ENCODE assay signal across 32 cellular contexts in genomic region chr3:163971861-163972260, GRCh38.
"Had no signal": no experiment of that assay in that cellular context is flagged by ENCODE, and none has a peak within 500 bp of the region (broad histone marks: within the 10 kb centered on the region; RNA-seq: fewer than 3 reads in every experiment).

No MANE protein-coding gene starts in this region.

- H3K4me1 ChIP-seq: ascending aorta, heart right ventricle, left ventricle myocardium inferior, neural progenitor cell, parathyroid adenoma, stomach, thyroid gland, upper lobe of right lung had no signal

- H3K27ac Mint-ChIP-seq: activated CD4-positive, alpha-beta memory T cell treated with anti-CD3 and anti-CD28 coated beads for 36 hours; activated CD4-positive, alpha-beta T cell treated with anti-CD3 and anti-CD28 coated beads, Interleukin-2, amount 10 ng/mL, durations not matched to agents 24 days and 14 days; activated naive CD4-positive, alpha-beta T cell treated with anti-CD3 and anti-CD28 coated beads, Interleukin-2, amount 10 ng/mL, durations not matched to agents 7 days and 5 days; activated naive CD8-positive, alpha-beta T cell treated with anti-CD3 and anti-CD28 coated beads, Interleukin-2, amount 10 ng/mL, durations not matched to agents 7 days and 5 days; brain; effector memory CD8-positive, alpha-beta T cell; natural killer cell; neural progenitor cell; stimulated activated naive B cell treated with anti-CD40 and anti-IgM and Interleukin-4, amounts not matched to agents 10 μg/mL and 1 μg/mL and 100 μg/mL, for 72 hours had no signal

- H3K27ac ChIP-seq: ascending aorta, heart right ventricle, left ventricle myocardium inferior, neural progenitor cell, parathyroid adenoma, stomach, thyroid gland, upper lobe of right lung, WERI-Rb-1 had no signal

- H3K27me3 Mint-ChIP-seq: activated CD4-positive, alpha-beta memory T cell treated with anti-CD3 and anti-CD28 coated beads for 36 hours; activated CD4-positive, alpha-beta T cell treated with anti-CD3 and anti-CD28 coated beads, Interleukin-2, amount 10 ng/mL, durations not matched to agents 24 days and 14 days; activated naive CD4-positive, alpha-beta T cell treated with anti-CD3 and anti-CD28 coated beads, Interleukin-2, amount 10 ng/mL, durations not matched to agents 7 days and 5 days; activated naive CD8-positive, alpha-beta T cell treated with anti-CD3 and anti-CD28 coated beads, Interleukin-2, amount 10 ng/mL, durations not matched to agents 7 days and 5 days; brain; effector memory CD8-positive, alpha-beta T cell; stimulated activated naive B cell treated with anti-CD40 and anti-IgM and Interleukin-4, amounts not matched to agents 10 μg/mL and 1 μg/mL and 100 μg/mL, for 72 hours had no signal

- H3K9me3 Mint-ChIP-seq: neural progenitor cell had no signal

- H3K4me3 ChIP-seq: ascending aorta, heart right ventricle, left ventricle myocardium inferior, lung, neural progenitor cell, stomach, thyroid gland, upper lobe of right lung had no signal

- H3K4me1 Mint-ChIP-seq: activated CD4-positive, alpha-beta T cell treated with anti-CD3 and anti-CD28 coated beads, Interleukin-2, amount 10 ng/mL, durations not matched to agents 24 days and 14 days; activated naive CD4-positive, alpha-beta T cell treated with anti-CD3 and anti-CD28 coated beads, Interleukin-2, amount 10 ng/mL, durations not matched to agents 7 days and 5 days; activated naive CD8-positive, alpha-beta T cell treated with anti-CD3 and anti-CD28 coated beads, Interleukin-2, amount 10 ng/mL, durations not matched to agents 7 days and 5 days; brain; natural killer cell; neural progenitor cell; stimulated activated naive B cell treated with anti-CD40 and anti-IgM and Interleukin-4, amounts not matched to agents 10 μg/mL and 1 μg/mL and 100 μg/mL, for 72 hours had no signal

- H3K27me3 ChIP-seq: ascending aorta, heart right ventricle, neural progenitor cell, stomach, thyroid gland, upper lobe of right lung had no signal

- H3K36me3 Mint-ChIP-seq: activated CD4-positive, alpha-beta memory T cell treated with anti-CD3 and anti-CD28 coated beads for 36 hours; activated naive CD4-positive, alpha-beta T cell treated with anti-CD3 and anti-CD28 coated beads, Interleukin-2, amount 10 ng/mL, durations not matched to agents 7 days and 5 days; activated naive CD8-positive, alpha-beta T cell treated with anti-CD3 and anti-CD28 coated beads, Interleukin-2, amount 10 ng/mL, durations not matched to agents 7 days and 5 days; brain; natural killer cell; neural progenitor cell; stimulated activated naive B cell treated with anti-CD40 and anti-IgM and Interleukin-4, amounts not matched to agents 10 μg/mL and 1 μg/mL and 100 μg/mL, for 72 hours had no signal

- H3K36me3 ChIP-seq: ascending aorta, heart right ventricle, left ventricle myocardium inferior, neural progenitor cell, stomach, thyroid gland, upper lobe of right lung, WERI-Rb-1 had no signal

- H3K9me3 ChIP-seq: ascending aorta, left ventricle myocardium inferior, stomach, thyroid gland, upper lobe of right lung had no signal

- H3K4me3 Mint-ChIP-seq: activated CD4-positive, alpha-beta memory T cell treated with anti-CD3 and anti-CD28 coated beads for 36 hours; activated CD4-positive, alpha-beta T cell treated with anti-CD3 and anti-CD28 coated beads, Interleukin-2, amount 10 ng/mL, durations not matched to agents 24 days and 14 days; activated naive CD4-positive, alpha-beta T cell treated with anti-CD3 and anti-CD28 coated beads, Interleukin-2, amount 10 ng/mL, durations not matched to agents 7 days and 5 days; activated naive CD8-positive, alpha-beta T cell treated with anti-CD3 and anti-CD28 coated beads, Interleukin-2, amount 10 ng/mL, durations not matched to agents 7 days and 5 days; brain; effector memory CD8-positive, alpha-beta T cell; natural killer cell; neural progenitor cell; stimulated activated naive B cell treated with anti-CD40 and anti-IgM and Interleukin-4, amounts not matched to agents 10 μg/mL and 1 μg/mL and 100 μg/mL, for 72 hours had no signal

- DNase-seq: activated CD4-positive, alpha-beta memory T cell treated with anti-CD3 and anti-CD28 coated beads for 36 hours; activated CD4-positive, alpha-beta T cell treated with anti-CD3 and anti-CD28 coated beads, Interleukin-2, amount 10 ng/mL, durations not matched to agents 24 days and 14 days; activated CD4-positive, CD25-positive, alpha-beta regulatory T cell treated with anti-CD3 and anti-CD28 coated beads, Interleukin-2, amount 50 U/mL, for 72 hours; activated CD8-positive, alpha-beta memory T cell treated with anti-CD3 and anti-CD28 coated beads, Interleukin-2, amount 50 U/mL, for 4 hours; activated gamma-delta T cell; activated naive CD4-positive, alpha-beta T cell treated with anti-CD3 and anti-CD28 coated beads, Interleukin-2, amount 10 ng/mL, durations not matched to agents 7 days and 5 days; activated naive CD8-positive, alpha-beta T cell treated with anti-CD3 and anti-CD28 coated beads, Interleukin-2, amount 10 ng/mL, durations not matched to agents 7 days and 5 days; activated T-cell treated with anti-CD3 and anti-CD28 coated beads, Interleukin-2, amount 50 U/mL, for 1 hour; caudate nucleus; cortex of kidney; effector memory CD8-positive, alpha-beta T cell; foreskin fibroblast; heart right ventricle; left ventricle myocardium inferior; mesendoderm; natural killer cell; occipital lobe; right cardiac atrium; stimulated activated CD4-positive, alpha-beta T cell treated with anti-CD3 and anti-CD28 coated beads, Interleukin-15, amount 100 ng/mL, for 24 hours; stimulated activated CD4-positive, alpha-beta T cell treated with anti-CD3 and anti-CD28 coated beads, Interleukin-2, amount 100 ng/mL, for 24 hours; stimulated activated naive B cell treated with anti-CD40 and anti-IgM and Interleukin-4, amounts not matched to agents 10 μg/mL and 1 μg/mL and 100 μg/mL, for 72 hours; stomach; T-helper 9 cell; thyroid gland; upper lobe of right lung; WERI-Rb-1 had no signal

- ATAC-seq: effector memory CD8-positive, alpha-beta T cell; esophagus mucosa; heart right ventricle; natural killer cell; right cardiac atrium; stimulated activated naive B cell treated with anti-CD40 and anti-IgM and Interleukin-4, amounts not matched to agents 10 μg/mL and 1 μg/mL and 100 μg/mL, for 72 hours; upper lobe of right lung had no signal
